11 cellular contexts compared by ENCODE assay signal in the genomic region with DNA sequence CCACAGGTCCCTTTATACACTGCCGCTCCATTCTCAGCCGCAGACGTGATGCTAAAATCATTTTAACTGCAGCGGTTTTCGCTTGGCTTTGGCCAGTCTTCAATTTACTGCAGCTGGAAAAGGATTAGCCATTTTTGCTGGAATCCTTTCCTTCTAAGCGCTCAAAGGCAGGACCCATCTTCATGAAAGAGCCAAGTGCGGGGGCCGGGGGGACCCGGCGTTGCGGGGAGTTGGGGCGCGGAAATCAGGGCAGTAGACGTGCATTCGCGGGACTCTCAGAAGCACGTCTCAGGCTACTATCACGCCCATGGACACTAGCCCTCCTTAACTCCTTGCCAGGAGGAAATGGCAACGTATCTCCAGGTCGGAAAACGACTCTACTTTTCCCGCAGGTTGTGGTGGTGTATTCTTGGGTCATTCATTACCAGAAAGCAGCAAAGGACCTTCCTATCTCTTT. TPM values are rescaled to one million over a fixed set of nuclear protein-coding genes. Genes with fewer than 3 reads are reported as not detected.
DNase-seq lines count a peak whose midpoint lies in the region; ATAC-seq and TF ChIP-seq lines count a peak whose summit lies in the region.
"Had no signal": no experiment of that assay in that cellular context is flagged by ENCODE, and none has a peak within 500 bp of the region (broad histone marks: within the 10 kb centered on the region; RNA-seq: fewer than 3 reads in every experiment).

No MANE protein-coding gene starts in this region.

- H3K36me3 ChIP-seq in cardiac muscle cell (no peaks in the 10 kb centered on the region), vagina (no peaks in the 10 kb centered on the region)

- H3K27me3 ChIP-seq in cardiac muscle cell: peaks cover 47% of the 10 kb centered on the region
- peaks cover 10% of the 10 kb centered on the region for H3K27me3 ChIP-seq in vagina

- ATAC-seq in Right ventricle myocardium superior (ENCODE audit: poor library complexity) (no peak), GM21360 (IDR thresholded peaks at IDR 0.05; ENCODE audit: unreplicated experiment) (no peak)

- H3K4me3 ChIP-seq in cardiac muscle cell (peak overlapping the region; percentile 50), cardiac fibroblast (replicated peaks in 1 of 2; ENCODE audit: low read depth in 2 of 2, low read length in 2 of 2) (peak overlapping the region; percentile 35 to 54), vagina (peak overlapping the region; percentile 42 to 55)

- no peaks in the 10 kb centered on the region for H3K9me3 ChIP-seq in cardiac muscle cell (ENCODE audit: low read depth)
- no peaks in the 10 kb centered on the region for H3K9me3 ChIP-seq in vagina

- no peak for TF ChIP-seq CTCF in cardiac muscle cell (IDR thresholded peaks at IDR 0.05; ENCODE audit: low read depth, low read length)
- no peak for TF ChIP-seq CTCF in cardiac fibroblast (IDR thresholded peaks at IDR 0.05; ENCODE audit: low read depth, low read length)
- TF ChIP-seq CTCF in vagina (IDR thresholded peaks at IDR 0.05): no peak

- DNase-seq in cardiac muscle cell (ENCODE audit: low read depth in 1 of 2, low spot score in 1 of 2) (peak in 1 of 2 donors; percentile 8), Right ventricle myocardium superior (no peak), cardiac fibroblast (ENCODE audit: low read depth in 2 of 2) (no peak), midbrain (lab: John Stamatoyannopoulos, UW) (peak; percentile 79), vagina (ENCODE audit: extremely low spot score in 2 of 2) (no peak), HuH-7 (ENCODE audit: low spot score) (no peak), occipital lobe (lab: John Stamatoyannopoulos, UW) (no peak)
- DNase-seq: activated B cell treated with CpG ODN at 0.5 μM for 24 hours; CD4-positive, alpha-beta memory T cell; effector CD4-positive, alpha-beta T cell had no signal

- H3K27ac ChIP-seq in cardiac muscle cell: no peak overlapping the region
- H3K27ac ChIP-seq in vagina: no peak overlapping the region

- H3K4me1 ChIP-seq in cardiac muscle cell (ENCODE audit: low read depth) (peaks cover 6% of the 10 kb centered on the region), vagina (peaks cover 57% of the 10 kb centered on the region)

- no peak for TF ChIP-seq POLR2A in vagina (IDR thresholded peaks at IDR 0.05)

- intact Hi-C loops in Right ventricle myocardium superior (cut with DNase I): no loop called here
- intact Hi-C loops in vagina (cut with DNase I): loop anchor here (5.0 kb wide), 1 partner anchor 1760 kb away; no protein-coding TSS in a partner anchor

RNA-seq across cellular contexts. Expression of a gene that starts 1.7 kb away (rescaled TPM):
- total RNA-seq in cardiac muscle cell: 1.1 and 3.0 TPM in 2 replicates
- polyA plus RNA-seq in cardiac muscle cell: 0.50 and 0.57 TPM in 2 replicates
- 0.08 TPM for total RNA-seq in Right ventricle myocardium superior
- 6.9 TPM for total RNA-seq in vagina
- total RNA-seq in occipital lobe: 43.8 TPM
- total RNA-seq: activated B cell treated with CpG ODN at 0.5 μM for 24 hours; CD4-positive, alpha-beta memory T cell had no signal
- polyA plus RNA-seq: CD4-positive, alpha-beta memory T cell had no signal
